ENCODE assay signal across 11 cellular contexts in genomic region chr20:47607208-47607613, GRCh38.
DNase-seq lines count a peak whose midpoint lies in the region; ATAC-seq and TF ChIP-seq lines count a peak whose summit lies in the region.
"Had no signal": no experiment of that assay in that cellular context is flagged by ENCODE, and none has a peak within 500 bp of the region (broad histone marks: within the 10 kb centered on the region; RNA-seq: fewer than 3 reads in every experiment).

No MANE protein-coding gene starts in this region.

- peaks cover 2% of the 10 kb centered on the region for H3K9me3 Mint-ChIP-seq in activated CD4-positive, alpha-beta T cell treated with anti-CD3 and anti-CD28 coated beads, Interleukin-2, amount 10 ng/mL, durations not matched to agents 7 days and 5 days
- H3K9me3 Mint-ChIP-seq in stimulated activated effector memory CD8-positive, alpha-beta T cell treated with anti-CD3 and anti-CD28 coated beads, Interleukin-12 subunit alpha, Interleukin-12 subunit beta, amount 100 ng/mL, for 72 hours: no peaks in the 10 kb centered on the region

- H3K27me3 Mint-ChIP-seq in activated CD4-positive, alpha-beta T cell treated with anti-CD3 and anti-CD28 coated beads, Interleukin-2, amount 10 ng/mL, durations not matched to agents 7 days and 5 days: no peaks in the 10 kb centered on the region

- H3K4me3 ChIP-seq in ascending aorta: no peak overlapping the region
- H3K4me3 ChIP-seq: GM23338, prostate gland had no signal

- no peaks in the 10 kb centered on the region for H3K9me3 ChIP-seq in ascending aorta
- H3K9me3 ChIP-seq: prostate gland had no signal

- intact Hi-C loops in ascending aorta (cut with DNase I): no loop called here

- H3K27me3 ChIP-seq in ascending aorta: no peaks in the 10 kb centered on the region

- H3K4me3 Mint-ChIP-seq in activated CD4-positive, alpha-beta T cell treated with anti-CD3 and anti-CD28 coated beads, Interleukin-2, amount 10 ng/mL, durations not matched to agents 7 days and 5 days: peak overlapping the region; percentile 18
- H3K4me3 Mint-ChIP-seq in stimulated activated effector memory CD8-positive, alpha-beta T cell treated with anti-CD3 and anti-CD28 coated beads, Interleukin-12 subunit alpha, Interleukin-12 subunit beta, amount 100 ng/mL, for 72 hours: peak overlapping the region; percentile 50
- H3K4me3 Mint-ChIP-seq: GM23338 had no signal

- peak overlapping the region; percentile 81 for H3K27ac Mint-ChIP-seq in activated CD4-positive, alpha-beta T cell treated with anti-CD3 and anti-CD28 coated beads, Interleukin-2, amount 10 ng/mL, durations not matched to agents 7 days and 5 days
- H3K27ac Mint-ChIP-seq in stimulated activated effector memory CD8-positive, alpha-beta T cell treated with anti-CD3 and anti-CD28 coated beads, Interleukin-12 subunit alpha, Interleukin-12 subunit beta, amount 100 ng/mL, for 72 hours: peak overlapping the region; percentile 93
- H3K27ac Mint-ChIP-seq: GM23338 had no signal

- DNase-seq in activated CD4-positive, alpha-beta T cell treated with anti-CD3 and anti-CD28 coated beads, Interleukin-2, amount 10 ng/mL, durations not matched to agents 7 days and 5 days: no peak
- no peak for DNase-seq in activated CD4-positive, alpha-beta T cell treated with anti-CD3 and anti-CD28 coated beads, Interleukin-2, amount 50 U/mL, for 4 hours
- DNase-seq in RPMI7951 (ENCODE audit: low read depth): peak; percentile 41
- DNase-seq in dedifferentiated amniotic fluid mesenchymal stem cell (ENCODE audit: extremely low spot score): peak; percentile 32
- no peak for DNase-seq in stimulated activated effector memory CD8-positive, alpha-beta T cell treated with anti-CD3 and anti-CD28 coated beads, Interleukin-12 subunit alpha, Interleukin-12 subunit beta, amount 100 ng/mL, for 72 hours (ENCODE audit: low spot score in 2 of 2)
- DNase-seq in ascending aorta (ENCODE audit: low spot score in 2 of 2): no peak
- no peak for DNase-seq in islet precursor cell
- DNase-seq: NCI-H526 treated with DMSO at 0.1 percent for 48 hours had no signal

- no peak for TF ChIP-seq CTCF in ascending aorta (IDR thresholded peaks at IDR 0.05)

- H3K36me3 ChIP-seq in ascending aorta: no peaks in the 10 kb centered on the region
- H3K36me3 ChIP-seq: prostate gland had no signal

- CTCF ChIA-PET in activated CD4-positive, alpha-beta T cell treated with anti-CD3 and anti-CD28 coated beads, Interleukin-2, amount 10 ng/mL, durations not matched to agents 7 days and 5 days (lab: Charles Lee): no interaction called here

- POLR2A ChIA-PET in activated CD4-positive, alpha-beta T cell treated with anti-CD3 and anti-CD28 coated beads, Interleukin-2, amount 10 ng/mL, durations not matched to agents 7 days and 5 days (lab: Charles Lee): no interaction called here

- ATAC-seq in stimulated activated effector memory CD8-positive, alpha-beta T cell treated with anti-CD3 and anti-CD28 coated beads, Interleukin-12 subunit alpha, Interleukin-12 subunit beta, amount 100 ng/mL, for 72 hours: peak; percentile 68
- no peak for ATAC-seq in GM19351 (IDR thresholded peaks at IDR 0.05; ENCODE audit: unreplicated experiment)
- ATAC-seq: GM23338 had no signal

- H3K4me1 ChIP-seq in ascending aorta: peaks cover 3 to 16% of the 10 kb centered on the region in 2 donors
- H3K4me1 ChIP-seq: prostate gland had no signal

- H3K27ac ChIP-seq in ascending aorta: no peak overlapping the region
- H3K27ac ChIP-seq: prostate gland had no signal

- H3K4me1 Mint-ChIP-seq in activated CD4-positive, alpha-beta T cell treated with anti-CD3 and anti-CD28 coated beads, Interleukin-2, amount 10 ng/mL, durations not matched to agents 7 days and 5 days: peaks cover 91% of the 10 kb centered on the region
- peaks cover 68% of the 10 kb centered on the region for H3K4me1 Mint-ChIP-seq in stimulated activated effector memory CD8-positive, alpha-beta T cell treated with anti-CD3 and anti-CD28 coated beads, Interleukin-12 subunit alpha, Interleukin-12 subunit beta, amount 100 ng/mL, for 72 hours

- peaks cover 51% of the 10 kb centered on the region for H3K36me3 Mint-ChIP-seq in activated CD4-positive, alpha-beta T cell treated with anti-CD3 and anti-CD28 coated beads, Interleukin-2, amount 10 ng/mL, durations not matched to agents 7 days and 5 days (ENCODE audit: low read depth)
- peaks cover 22% of the 10 kb centered on the region for H3K36me3 Mint-ChIP-seq in stimulated activated effector memory CD8-positive, alpha-beta T cell treated with anti-CD3 and anti-CD28 coated beads, Interleukin-12 subunit alpha, Interleukin-12 subunit beta, amount 100 ng/mL, for 72 hours

Comparison
In these comparisons a context has a peak if more than half of its experiments do, and no peak if none do; other contexts are left out.
1. DNase-seq: peak in RPMI7951 (single experiment) and dedifferentiated amniotic fluid mesenchymal stem cell (single experiment); none in activated CD4-positive, alpha-beta T cell treated with anti-CD3 and anti-CD28 coated beads, Interleukin-2, amount 10 ng/mL, durations not matched to agents 7 days and 5 days (single experiment), activated CD4-positive, alpha-beta T cell treated with anti-CD3 and anti-CD28 coated beads, Interleukin-2, amount 50 U/mL, for 4 hours (0 of 2), stimulated activated effector memory CD8-positive, alpha-beta T cell treated with anti-CD3 and anti-CD28 coated beads, Interleukin-12 subunit alpha, Interleukin-12 subunit beta, amount 100 ng/mL, for 72 hours (0 of 2), ascending aorta (0 of 2) and islet precursor cell (single experiment).